8 cellular contexts compared by ENCODE assay signal in genomic region chr16:86072328-86073102, GRCh38.
DNase-seq lines count a peak whose midpoint lies in the region; ATAC-seq lines count a peak whose summit lies in the region.

No MANE protein-coding gene starts in this region.

- ATAC-seq in Right ventricle myocardium inferior (no peak), GM21723 (IDR thresholded peaks at IDR 0.05; ENCODE audit: unreplicated experiment) (no peak), GM18873 (IDR thresholded peaks at IDR 0.05; ENCODE audit: low FRiP score, unreplicated experiment) (no peak)

- no peaks in the 10 kb centered on the region for H3K4me1 Mint-ChIP-seq in activated CD4-positive, alpha-beta memory T cell treated with anti-CD3 and anti-CD28 coated beads, Interleukin-2, amount 10 ng/mL, durations not matched to agents 7 days and 5 days

- H3K27ac Mint-ChIP-seq in activated CD4-positive, alpha-beta memory T cell treated with anti-CD3 and anti-CD28 coated beads, Interleukin-2, amount 10 ng/mL, durations not matched to agents 7 days and 5 days: no peak overlapping the region

- POLR2A ChIA-PET in activated CD4-positive, alpha-beta memory T cell treated with anti-CD3 and anti-CD28 coated beads, Interleukin-2, amount 10 ng/mL, durations not matched to agents 7 days and 5 days (lab: Charles Lee): no interaction called here

- no peaks in the 10 kb centered on the region for H3K9me3 Mint-ChIP-seq in activated CD4-positive, alpha-beta memory T cell treated with anti-CD3 and anti-CD28 coated beads, Interleukin-2, amount 10 ng/mL, durations not matched to agents 7 days and 5 days

- H3K4me3 Mint-ChIP-seq in activated CD4-positive, alpha-beta memory T cell treated with anti-CD3 and anti-CD28 coated beads, Interleukin-2, amount 10 ng/mL, durations not matched to agents 7 days and 5 days: no peak overlapping the region

- intact Hi-C loops in Right ventricle myocardium inferior (cut with DNase I) (loop anchor here (1.0 kb wide), 1 partner anchor 444 kb away; no protein-coding TSS in a partner anchor), cardiac septum (cut with DNase I) (loop anchor here (2.0 to 10.0 kb wide), 2 partner anchors 272 to 444 kb away; no protein-coding TSS in a partner anchor)

- H3K36me3 Mint-ChIP-seq in activated CD4-positive, alpha-beta memory T cell treated with anti-CD3 and anti-CD28 coated beads, Interleukin-2, amount 10 ng/mL, durations not matched to agents 7 days and 5 days (ENCODE audit: low read depth): no peaks in the 10 kb centered on the region

- DNase-seq in Right ventricle myocardium inferior (ENCODE audit: missing footprints) (peak; percentile 70), cardiac septum (ENCODE audit: low spot score) (no peak), NCI-H2196 treated with DMSO at 0.1 percent for 48 hours (lab: John Stamatoyannopoulos, UW; ENCODE audit: unreplicated experiment) (peak; percentile 0), fibroblast of the conjunctiva (ENCODE audit: low read depth) (peak; percentile 64), nucleus accumbens (lab: John Stamatoyannopoulos, UW) (peak in 43 of 56 donors; percentile 1 to 82 (median 23))
- DNase-seq in activated CD4-positive, alpha-beta memory T cell treated with anti-CD3 and anti-CD28 coated beads, Interleukin-2, amount 10 ng/mL, durations not matched to agents 7 days and 5 days: peak; percentile 35

- H3K27me3 Mint-ChIP-seq in activated CD4-positive, alpha-beta memory T cell treated with anti-CD3 and anti-CD28 coated beads, Interleukin-2, amount 10 ng/mL, durations not matched to agents 7 days and 5 days: peaks cover 2% of the 10 kb centered on the region

- CTCF ChIA-PET in activated CD4-positive, alpha-beta memory T cell treated with anti-CD3 and anti-CD28 coated beads, Interleukin-2, amount 10 ng/mL, durations not matched to agents 7 days and 5 days (lab: Charles Lee): interaction anchor here (0.6 to 1.9 kb wide), 8 partner anchors 15 to 990 kb away, joined by 3 to 8 read pairs (median 4); no protein-coding TSS in a partner anchor
